ENCODE assay signal across 31 cellular contexts in genomic region chr9:109789582-109790360, GRCh38. TPM values are rescaled to one million over a fixed set of nuclear protein-coding genes. Genes with fewer than 3 reads are reported as not detected.
A peak's percentile ranks its signal among the peaks of the same experiment; 100 is the strongest.
DNase-seq lines count a peak whose midpoint lies in the region; ATAC-seq and TF ChIP-seq lines count a peak whose summit lies in the region.
"Had no signal": no experiment of that assay in that cellular context is flagged by ENCODE, and none has a peak within 500 bp of the region (broad histone marks: within the 10 kb centered on the region; RNA-seq: fewer than 3 reads in every experiment).

No MANE protein-coding gene starts in this region.

- H3K9ac ChIP-seq in SK-N-MC (ENCODE audit: insufficient read length), result peak overlapping the region; percentile 9
- H3K9ac ChIP-seq: BLaER1 treated with 17β-estradiol and CSF1 and Interleukin-3, amounts not matched to agents 10 nM and 100 nM had no signal

- peak overlapping the region; percentile 7 for H3K4me3 Mint-ChIP-seq in nephron progenitor cell
- H3K4me3 Mint-ChIP-seq in T-cell, result no peak overlapping the region
- H3K4me3 Mint-ChIP-seq: activated CD4-positive, alpha-beta memory T cell treated with anti-CD3 and anti-CD28 coated beads for 36 hours; activated naive CD4-positive, alpha-beta T cell treated with anti-CD3 and anti-CD28 coated beads, Interleukin-2, amount 10 ng/mL, durations not matched to agents 7 days and 5 days; endodermal cell; IgD-negative memory B cell; natural killer cell treated with Interleukin-12 subunit alpha and Interleukin-12 subunit beta and Interleukin-15 and Interleukin-18, amount 100 ng/mL, for 72 hours; T-helper 17 cell had no signal

- CTCF ChIA-PET in T-cell (lab: Charles Lee), result interaction anchor here in 1 of 2 donors (0.5 kb wide), 1 partner anchor 30 kb away, joined by 3 read pairs; no protein-coding TSS in a partner anchor

- H3K9me3 Mint-ChIP-seq in nephron progenitor cell (peaks cover 4% of the 10 kb centered on the region), T-cell (no peaks in the 10 kb centered on the region)
- H3K9me3 Mint-ChIP-seq: activated CD4-positive, alpha-beta memory T cell treated with anti-CD3 and anti-CD28 coated beads for 36 hours; activated naive CD4-positive, alpha-beta T cell treated with anti-CD3 and anti-CD28 coated beads, Interleukin-2, amount 10 ng/mL, durations not matched to agents 7 days and 5 days; endodermal cell; IgD-negative memory B cell; natural killer cell treated with Interleukin-12 subunit alpha and Interleukin-12 subunit beta and Interleukin-15 and Interleukin-18, amount 100 ng/mL, for 72 hours had no signal

- H3K9me3 ChIP-seq in SK-N-MC (ENCODE audit: low read depth, low read length), result no peaks in the 10 kb centered on the region
- H3K9me3 ChIP-seq: BLaER1 treated with 17β-estradiol and CSF1 and Interleukin-3, amounts not matched to agents 10 nM and 100 nM; left lung; ovary; upper lobe of left lung had no signal

- peak; percentile 43 for DNase-seq in Daoy (ENCODE audit: low read depth)
- DNase-seq in SK-N-MC (ENCODE audit: low read depth, low spot score), result no peak
- peak; percentile 57 for DNase-seq in kidney glomerular epithelial cell (lab: John Stamatoyannopoulos, UW)
- no peak for DNase-seq in nephron progenitor cell
- DNase-seq in DMS 273 treated with DMSO at 0.1 percent for 48 hours (lab: John Stamatoyannopoulos, UW), result no peak
- no peak for DNase-seq in T-cell
- no peak for DNase-seq in iPS-NIHi11 (ENCODE audit: low spot score)
- DNase-seq: activated CD4-positive, alpha-beta memory T cell treated with anti-CD3 and anti-CD28 coated beads for 36 hours; activated CD4-positive, CD25-positive, alpha-beta regulatory T cell treated with anti-CD3 and anti-CD28 coated beads, Interleukin-2, amount 50 U/mL, for 72 hours; activated CD8-positive, alpha-beta memory T cell treated with anti-CD3 and anti-CD28 coated beads, Interleukin-2, amount 50 U/mL, for 48 hours; activated naive CD4-positive, alpha-beta T cell treated with anti-CD3 and anti-CD28 coated beads, Interleukin-2, amount 10 ng/mL, durations not matched to agents 7 days and 5 days; amygdala; COR-L47; endodermal cell; foreskin fibroblast; left lung; NCI-H1694 treated with DMSO at 0.1 percent for 48 hours; NCI-H524; NK-92 treated with Interleukin-12 subunit alpha and Interleukin-12 subunit beta, amount 100 ng/mL, for 24 hours; ovary; PC-9; SIG-M5; stimulated activated CD4-positive, alpha-beta T cell treated with anti-CD3 and anti-CD28 coated beads, Interleukin-2, amount 100 ng/mL, for 48 hours; substantia nigra; T-helper 17 cell; upper lobe of left lung had no signal

- H3K36me3 Mint-ChIP-seq in nephron progenitor cell (ENCODE audit: low read depth) (peaks cover 12% of the 10 kb centered on the region), T-cell (no peaks in the 10 kb centered on the region)
- H3K36me3 Mint-ChIP-seq: activated CD4-positive, alpha-beta memory T cell treated with anti-CD3 and anti-CD28 coated beads for 36 hours; activated naive CD4-positive, alpha-beta T cell treated with anti-CD3 and anti-CD28 coated beads, Interleukin-2, amount 10 ng/mL, durations not matched to agents 7 days and 5 days; natural killer cell treated with Interleukin-12 subunit alpha and Interleukin-12 subunit beta and Interleukin-15 and Interleukin-18, amount 100 ng/mL, for 72 hours had no signal

- H3K27me3 Mint-ChIP-seq in nephron progenitor cell (ENCODE audit: low read depth, poor library complexity), result peaks cover 3% of the 10 kb centered on the region
- H3K27me3 Mint-ChIP-seq in T-cell, result peaks cover 0 to 13% of the 10 kb centered on the region in 2 donors

- H3K27ac ChIP-seq in SK-N-MC, result peak overlapping the region; percentile 71
- H3K27ac ChIP-seq: BLaER1 treated with 17β-estradiol and CSF1 and Interleukin-3, amounts not matched to agents 10 nM and 100 nM; left lung; ovary; PC-9; upper lobe of left lung had no signal

- H3K4me1 Mint-ChIP-seq in nephron progenitor cell (peaks cover 74% of the 10 kb centered on the region), T-cell (no peaks in the 10 kb centered on the region)
- H3K4me1 Mint-ChIP-seq: activated naive CD4-positive, alpha-beta T cell treated with anti-CD3 and anti-CD28 coated beads, Interleukin-2, amount 10 ng/mL, durations not matched to agents 7 days and 5 days; IgD-negative memory B cell; T-helper 17 cell had no signal

- H3K27ac Mint-ChIP-seq in nephron progenitor cell (peak overlapping the region; percentile 24), T-cell (no peak overlapping the region)
- H3K27ac Mint-ChIP-seq: activated CD4-positive, alpha-beta memory T cell treated with anti-CD3 and anti-CD28 coated beads for 36 hours; activated naive CD4-positive, alpha-beta T cell treated with anti-CD3 and anti-CD28 coated beads, Interleukin-2, amount 10 ng/mL, durations not matched to agents 7 days and 5 days; endodermal cell; natural killer cell treated with Interleukin-12 subunit alpha and Interleukin-12 subunit beta and Interleukin-15 and Interleukin-18, amount 100 ng/mL, for 72 hours; T-helper 17 cell had no signal

- no peaks in the 10 kb centered on the region for H3K36me3 ChIP-seq in SK-N-MC (ENCODE audit: insufficient read depth, low read length)
- H3K36me3 ChIP-seq: BLaER1 treated with 17β-estradiol and CSF1 and Interleukin-3, amounts not matched to agents 10 nM and 100 nM; left lung; ovary; upper lobe of left lung had no signal

- TF ChIP-seq CTCF in nephron progenitor cell (IDR thresholded peaks at IDR 0.05), result no peak

- POLR2A ChIA-PET in T-cell (lab: Charles Lee), result no interaction called here

- ATAC-seq in T-cell (replicated peaks in 1 of 4) (no peak), GM18873 (IDR thresholded peaks at IDR 0.05; ENCODE audit: low FRiP score, unreplicated experiment) (no peak)
- ATAC-seq: esophagus mucosa; left lung; natural killer cell treated with Interleukin-12 subunit alpha and Interleukin-12 subunit beta and Interleukin-15 and Interleukin-18, amount 100 ng/mL, for 72 hours; T-helper 17 cell had no signal

- peak overlapping the region; percentile 35 for H3K4me3 ChIP-seq in SK-N-MC
- H3K4me3 ChIP-seq: BLaER1 treated with 17β-estradiol and CSF1 and Interleukin-3, amounts not matched to agents 10 nM and 100 nM; left lung; ovary; PC-9; upper lobe of left lung had no signal

RNA-seq across cellular contexts. Expression of gene PALM2AKAP2, which starts 9.8 kb away (rescaled TPM):
- total RNA-seq in Daoy (2014; rRNA removed; shearing (Covaris generic)), result 26.9 and 27.4 TPM in 2 replicates
- total RNA-seq in T-cell, result not detected
- total RNA-seq: natural killer cell treated with Interleukin-12 subunit alpha and Interleukin-12 subunit beta and Interleukin-15 and Interleukin-18, amount 100 ng/mL, for 72 hours; T-helper 17 cell had no signal

Comparison
In these comparisons a context has a peak if more than half of its experiments do, and no peak if none do; other contexts are left out.
1. DNase-seq: peak in Daoy (single experiment) and kidney glomerular epithelial cell (single experiment); none in SK-N-MC (single experiment), nephron progenitor cell (single experiment), DMS 273 treated with DMSO at 0.1 percent for 48 hours (single experiment), T-cell (0 of 34) and iPS-NIHi11 (single experiment).
2. RNA of gene PALM2AKAP2, which starts 9.8 kb away (total RNA-seq): 26.9 to 27.4 TPM in Daoy; not detected in T-cell; every median in the first group is over 10 times any median in the second.